26 cellular contexts compared by ENCODE assay signal in the genomic region with DNA sequence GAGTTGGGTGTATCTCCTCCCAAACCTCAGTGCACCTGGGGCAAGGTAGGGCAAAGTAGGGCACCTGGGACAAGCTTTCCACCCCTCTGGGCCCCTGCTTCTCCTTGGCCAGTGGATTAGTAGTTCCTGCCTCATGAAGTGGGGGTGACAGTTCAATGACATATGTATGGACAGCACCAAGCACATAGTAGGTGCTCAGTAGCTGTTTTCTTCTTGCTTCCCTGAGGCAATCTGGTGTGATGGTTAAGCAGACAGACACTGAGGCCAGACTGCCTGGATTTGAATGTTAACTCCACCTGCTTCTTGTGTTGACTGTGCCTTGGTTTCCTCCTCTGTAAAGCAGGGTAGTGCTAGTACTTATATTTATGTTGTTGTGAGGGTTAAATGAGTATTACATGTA. TPM values are rescaled to one million over a fixed set of nuclear protein-coding genes. Genes with fewer than 3 reads are reported as not detected.
"Had no signal": no experiment of that assay in that cellular context is flagged by ENCODE, and none has a peak within 500 bp of the region (broad histone marks: within the 10 kb centered on the region; RNA-seq: fewer than 3 reads in every experiment).

No MANE protein-coding gene starts in this region.

- H3K27ac Mint-ChIP-seq: dendritic cell treated with granulocyte-macrophage colony-stimulating factor and Interleukin-4, amounts not matched to agents 40 ng/mL and 50 ng/mL, for 4 days; immature natural killer cell; memory B cell; mesothelial cell of epicardium; naive B cell; natural killer cell treated with Interleukin-12 subunit alpha and Interleukin-12 subunit beta and Interleukin-15 and Interleukin-18, amount 100 ng/mL, for 72 hours; stimulated activated memory B cell treated with anti-CD40 and anti-IgM and Interleukin-4, amounts not matched to agents 10 μg/mL and 1 μg/mL and 100 μg/mL, for 72 hours had no signal

- ATAC-seq: left lobe of liver; mucosa of descending colon; natural killer cell treated with Interleukin-12 subunit alpha and Interleukin-12 subunit beta and Interleukin-15 and Interleukin-18, amount 100 ng/mL, for 72 hours; psoas muscle; right cardiac atrium; stimulated activated memory B cell treated with anti-CD40 and anti-IgM and Interleukin-4, amounts not matched to agents 10 μg/mL and 1 μg/mL and 100 μg/mL, for 72 hours; stimulated activated naive CD8-positive, alpha-beta T cell treated with anti-CD3 and anti-CD28 coated beads, Interleukin-15, Interleukin-2, amounts not matched to agents 100 U/mL and 50 U/mL, for 24 hours had no signal

- H3K4me1 Mint-ChIP-seq: immature natural killer cell; memory B cell; mesothelial cell of epicardium; naive B cell; stimulated activated memory B cell treated with anti-CD40 and anti-IgM and Interleukin-4, amounts not matched to agents 10 μg/mL and 1 μg/mL and 100 μg/mL, for 72 hours had no signal

- H3K27me3 Mint-ChIP-seq: dendritic cell treated with granulocyte-macrophage colony-stimulating factor and Interleukin-4, amounts not matched to agents 40 ng/mL and 50 ng/mL, for 4 days had no signal

- H3K4me2 ChIP-seq: neural progenitor cell had no signal

- H3K4me1 ChIP-seq: colonic mucosa, esophagus muscularis mucosa, psoas muscle, tibial artery, upper lobe of left lung had no signal

- H3K9ac ChIP-seq: neural progenitor cell had no signal

- DNase-seq: colonic mucosa; effector CD8-positive, alpha-beta T cell; foreskin melanocyte; immature natural killer cell; islet precursor cell; mucosa of descending colon; naive B cell; ovary; psoas muscle; spleen; stimulated activated CD4-positive, alpha-beta T cell treated with anti-CD3 and anti-CD28 coated beads, Interleukin-4, amount 100 ng/mL, for 4 hours; stimulated activated naive CD8-positive, alpha-beta T cell treated with anti-CD3 and anti-CD28 coated beads, Interleukin-15, Interleukin-2, amounts not matched to agents 100 U/mL and 50 U/mL, for 24 hours; testis; tibial artery; upper lobe of left lung had no signal

- H3K36me3 Mint-ChIP-seq: immature natural killer cell; memory B cell; naive B cell; natural killer cell treated with Interleukin-12 subunit alpha and Interleukin-12 subunit beta and Interleukin-15 and Interleukin-18, amount 100 ng/mL, for 72 hours; stimulated activated memory B cell treated with anti-CD40 and anti-IgM and Interleukin-4, amounts not matched to agents 10 μg/mL and 1 μg/mL and 100 μg/mL, for 72 hours had no signal

- H3K27ac ChIP-seq: colonic mucosa, esophagus muscularis mucosa, neural progenitor cell, ovary, psoas muscle, skin epidermis, spleen, testis, tibial artery, upper lobe of left lung had no signal

- H2AFZ ChIP-seq: neural progenitor cell had no signal

- H3K27me3 ChIP-seq: colonic mucosa, esophagus muscularis mucosa, neural progenitor cell, ovary, spleen, testis, tibial artery, upper lobe of left lung had no signal

- H3K9me3 Mint-ChIP-seq: dendritic cell treated with granulocyte-macrophage colony-stimulating factor and Interleukin-4, amounts not matched to agents 40 ng/mL and 50 ng/mL, for 4 days; immature natural killer cell; memory B cell; mesothelial cell of epicardium; naive B cell; natural killer cell treated with Interleukin-12 subunit alpha and Interleukin-12 subunit beta and Interleukin-15 and Interleukin-18, amount 100 ng/mL, for 72 hours; neural progenitor cell; stimulated activated memory B cell treated with anti-CD40 and anti-IgM and Interleukin-4, amounts not matched to agents 10 μg/mL and 1 μg/mL and 100 μg/mL, for 72 hours had no signal

- H3K9me3 ChIP-seq: colonic mucosa, esophagus muscularis mucosa, mucosa of descending colon, ovary, psoas muscle, spleen, testis, tibial artery, upper lobe of left lung had no signal

- H3K4me3 Mint-ChIP-seq: dendritic cell treated with granulocyte-macrophage colony-stimulating factor and Interleukin-4, amounts not matched to agents 40 ng/mL and 50 ng/mL, for 4 days; immature natural killer cell; memory B cell; mesothelial cell of epicardium; naive B cell; natural killer cell treated with Interleukin-12 subunit alpha and Interleukin-12 subunit beta and Interleukin-15 and Interleukin-18, amount 100 ng/mL, for 72 hours; neural progenitor cell; stimulated activated memory B cell treated with anti-CD40 and anti-IgM and Interleukin-4, amounts not matched to agents 10 μg/mL and 1 μg/mL and 100 μg/mL, for 72 hours had no signal

- H3K36me3 ChIP-seq: colonic mucosa, neural progenitor cell, ovary had no signal

- H3K4me3 ChIP-seq: colonic mucosa, esophagus muscularis mucosa, lung, mucosa of descending colon, neural progenitor cell, ovary, psoas muscle, skin epidermis, spleen, testis, tibial artery, upper lobe of left lung had no signal

RNA-seq across cellular contexts. Expression of gene EPB41L1, which starts 25.8 kb away (rescaled TPM):
- polyA plus RNA-seq: immature natural killer cell had no signal
